Comparison of ENCODE assay signal across 27 cellular contexts in genomic region chr5:58136416-58136815, GRCh38.
"Had no signal": no experiment of that assay in that cellular context is flagged by ENCODE, and none has a peak within 500 bp of the region (broad histone marks: within the 10 kb centered on the region; RNA-seq: fewer than 3 reads in every experiment).

No MANE protein-coding gene starts in this region.

- H3K9me3 Mint-ChIP-seq: activated CD4-positive, alpha-beta T cell treated with anti-CD3 and anti-CD28 coated beads, Interleukin-2, amount 10 ng/mL, durations not matched to agents 24 days and 14 days; activated CD8-positive, alpha-beta T cell treated with anti-CD3 and anti-CD28 coated beads for 36 hours; activated naive CD4-positive, alpha-beta T cell treated with anti-CD3 and anti-CD28 coated beads, Interleukin-2, amount 50 U/mL, for 24 hours; activated naive CD8-positive, alpha-beta T cell treated with anti-CD3 and anti-CD28 coated beads, Interleukin-2, amount 10 ng/mL, durations not matched to agents 7 days and 5 days; activated T-cell treated with anti-CD3 and anti-CD28 coated beads, Interleukin-2, amount 50 U/mL, for 72 hours; activated T-helper 2 cell treated with anti-CD3 and anti-CD28 coated beads, Interferon-gamma antibody, Interleukin-2, Interleukin-4, amounts not matched to agents 10 μg/mL and 5 μg/mL and 100 μg/mL, durations not matched to agents 14 hours and 24 hours and 36 hours had no signal

- H3K4me3 Mint-ChIP-seq: activated CD4-positive, alpha-beta T cell treated with anti-CD3 and anti-CD28 coated beads, Interleukin-2, amount 10 ng/mL, durations not matched to agents 24 days and 14 days; activated CD8-positive, alpha-beta T cell treated with anti-CD3 and anti-CD28 coated beads for 36 hours; activated naive CD4-positive, alpha-beta T cell treated with anti-CD3 and anti-CD28 coated beads, Interleukin-2, amount 50 U/mL, for 24 hours; activated naive CD8-positive, alpha-beta T cell treated with anti-CD3 and anti-CD28 coated beads, Interleukin-2, amount 10 ng/mL, durations not matched to agents 7 days and 5 days; activated T-cell treated with anti-CD3 and anti-CD28 coated beads, Interleukin-2, amount 50 U/mL, for 72 hours had no signal

- ATAC-seq: activated CD8-positive, alpha-beta T cell treated with anti-CD3 and anti-CD28 coated beads for 36 hours; activated T-cell treated with anti-CD3 and anti-CD28 coated beads, Interleukin-2, amount 50 U/mL, for 72 hours; body of pancreas; Right ventricle myocardium inferior had no signal

- H3K27ac Mint-ChIP-seq: activated CD4-positive, alpha-beta T cell treated with anti-CD3 and anti-CD28 coated beads, Interleukin-2, amount 10 ng/mL, durations not matched to agents 24 days and 14 days; activated CD8-positive, alpha-beta T cell treated with anti-CD3 and anti-CD28 coated beads for 36 hours; activated naive CD4-positive, alpha-beta T cell treated with anti-CD3 and anti-CD28 coated beads, Interleukin-2, amount 50 U/mL, for 24 hours; activated naive CD8-positive, alpha-beta T cell treated with anti-CD3 and anti-CD28 coated beads, Interleukin-2, amount 10 ng/mL, durations not matched to agents 7 days and 5 days; activated T-cell treated with anti-CD3 and anti-CD28 coated beads, Interleukin-2, amount 50 U/mL, for 72 hours; activated T-helper 2 cell treated with anti-CD3 and anti-CD28 coated beads, Interferon-gamma antibody, Interleukin-2, Interleukin-4, amounts not matched to agents 10 μg/mL and 5 μg/mL and 100 μg/mL, durations not matched to agents 14 hours and 24 hours and 36 hours had no signal

- H3K36me3 Mint-ChIP-seq: activated naive CD4-positive, alpha-beta T cell treated with anti-CD3 and anti-CD28 coated beads, Interleukin-2, amount 50 U/mL, for 24 hours; activated naive CD8-positive, alpha-beta T cell treated with anti-CD3 and anti-CD28 coated beads, Interleukin-2, amount 10 ng/mL, durations not matched to agents 7 days and 5 days had no signal

- H3K27me3 ChIP-seq: body of pancreas had no signal

- H3K4me1 ChIP-seq: body of pancreas had no signal

- H3K36me3 ChIP-seq: WERI-Rb-1 had no signal

- H3K9me3 ChIP-seq: body of pancreas had no signal

- DNase-seq: activated CD4-positive, alpha-beta T cell treated with anti-CD3 and anti-CD28 coated beads, Interleukin-2, amount 10 ng/mL, durations not matched to agents 24 days and 14 days; activated CD4-positive, alpha-beta T cell treated with anti-CD3 and anti-CD28 coated beads, Interleukin-2, amount 50 U/mL, for 4 hours; activated CD4-positive, CD25-positive, alpha-beta regulatory T cell; activated CD8-positive, alpha-beta T cell treated with anti-CD3 and anti-CD28 coated beads for 36 hours; activated gamma-delta T cell; activated naive CD4-positive, alpha-beta T cell treated with Interleukin-2 at 50 U/mL for 16 hours; activated naive CD8-positive, alpha-beta T cell treated with anti-CD3 and anti-CD28 coated beads, Interleukin-2, amount 10 ng/mL, durations not matched to agents 7 days and 5 days; activated T-cell treated with anti-CD3 and anti-CD28 coated beads, Interleukin-2, amount 50 U/mL, for 1 hour; activated T-cell treated with anti-CD3 and anti-CD28 coated beads, Interleukin-2, amount 50 U/mL, for 72 hours; body of pancreas; central memory CD4-positive, alpha-beta T cell; NCI-H1105; NCI-H1417 treated with DMSO at 0.1 percent for 48 hours; NCI-H1930; NCI-H2081 treated with DMSO at 0.1 percent for 48 hours; NCI-H345; NCI-H524 treated with DMSO at 0.1 percent for 48 hours; SIG-M5; SW 1271; T-helper 1 cell; T-helper 2 cell; T-helper 9 cell; WERI-Rb-1 had no signal

- H3K27ac ChIP-seq: body of pancreas, RWPE1, WERI-Rb-1 had no signal

- H3K4me3 ChIP-seq: body of pancreas had no signal

- H3K27me3 Mint-ChIP-seq: activated CD8-positive, alpha-beta T cell treated with anti-CD3 and anti-CD28 coated beads for 36 hours; activated naive CD8-positive, alpha-beta T cell treated with anti-CD3 and anti-CD28 coated beads, Interleukin-2, amount 10 ng/mL, durations not matched to agents 7 days and 5 days had no signal

- H3K4me1 Mint-ChIP-seq: activated CD4-positive, alpha-beta T cell treated with anti-CD3 and anti-CD28 coated beads, Interleukin-2, amount 10 ng/mL, durations not matched to agents 24 days and 14 days; activated naive CD4-positive, alpha-beta T cell treated with anti-CD3 and anti-CD28 coated beads, Interleukin-2, amount 50 U/mL, for 24 hours; activated naive CD8-positive, alpha-beta T cell treated with anti-CD3 and anti-CD28 coated beads, Interleukin-2, amount 10 ng/mL, durations not matched to agents 7 days and 5 days had no signal
